In the genomic region with DNA sequence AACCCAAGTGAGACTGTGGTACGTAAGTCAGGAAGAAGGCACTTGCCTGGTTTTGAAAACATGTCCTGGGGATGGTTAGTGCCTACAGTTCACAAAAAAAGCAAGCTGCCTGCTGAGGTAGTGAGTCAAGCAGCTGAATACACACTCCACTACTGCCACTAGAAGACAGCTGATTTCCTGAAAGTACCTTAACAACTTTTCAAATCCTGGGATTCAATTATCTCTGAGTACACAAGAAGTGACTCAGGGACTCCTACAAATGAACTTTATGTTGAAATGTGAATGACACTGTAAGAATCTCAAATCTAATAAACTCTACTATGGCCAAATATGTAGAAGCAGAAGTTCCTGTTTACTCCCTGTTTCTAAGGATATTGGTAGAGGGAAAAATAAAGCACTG, we compare ENCODE assay signal across 2 cellular contexts.
TF ChIP-seq lines count a peak whose summit lies in the region.

No MANE protein-coding gene starts in this region.

TF ChIP-seq in SK-N-SH, 30 proteins besides CTCF, POLR2A, EP300 and RAD21:
- TF ChIP-seq, protein P1, sequence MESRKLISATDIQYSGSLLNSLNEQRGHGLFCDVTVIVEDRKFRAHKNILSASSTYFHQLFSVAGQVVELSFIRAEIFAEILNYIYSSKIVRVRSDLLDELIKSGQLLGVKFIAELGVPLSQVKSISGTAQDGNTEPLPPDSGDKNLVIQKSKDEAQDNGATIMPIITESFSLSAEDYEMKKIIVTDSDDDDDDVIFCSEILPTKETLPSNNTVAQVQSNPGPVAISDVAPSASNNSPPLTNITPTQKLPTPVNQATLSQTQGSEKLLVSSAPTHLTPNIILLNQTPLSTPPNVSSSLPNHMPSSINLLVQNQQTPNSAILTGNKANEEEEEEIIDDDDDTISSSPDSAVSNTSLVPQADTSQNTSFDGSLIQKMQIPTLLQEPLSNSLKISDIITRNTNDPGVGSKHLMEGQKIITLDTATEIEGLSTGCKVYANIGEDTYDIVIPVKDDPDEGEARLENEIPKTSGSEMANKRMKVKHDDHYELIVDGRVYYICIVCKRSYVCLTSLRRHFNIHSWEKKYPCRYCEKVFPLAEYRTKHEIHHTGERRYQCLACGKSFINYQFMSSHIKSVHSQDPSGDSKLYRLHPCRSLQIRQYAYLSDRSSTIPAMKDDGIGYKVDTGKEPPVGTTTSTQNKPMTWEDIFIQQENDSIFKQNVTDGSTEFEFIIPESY (IDR thresholded peaks at IDR 0.05; ENCODE audit: borderline replicate concordance, low read depth), result no peak
- no peak for TF ChIP-seq ELF1 (IDR thresholded peaks at IDR 0.05)
- TF ChIP-seq FOSL2 (IDR thresholded peaks at IDR 0.05; ENCODE audit: borderline replicate concordance, low read depth), result no peak

TF ChIP-seq in GM23338, 12 proteins besides CTCF, POLR2A, EP300 and RAD21 (continued from another document):
- TF ChIP-seq, protein P2, sequence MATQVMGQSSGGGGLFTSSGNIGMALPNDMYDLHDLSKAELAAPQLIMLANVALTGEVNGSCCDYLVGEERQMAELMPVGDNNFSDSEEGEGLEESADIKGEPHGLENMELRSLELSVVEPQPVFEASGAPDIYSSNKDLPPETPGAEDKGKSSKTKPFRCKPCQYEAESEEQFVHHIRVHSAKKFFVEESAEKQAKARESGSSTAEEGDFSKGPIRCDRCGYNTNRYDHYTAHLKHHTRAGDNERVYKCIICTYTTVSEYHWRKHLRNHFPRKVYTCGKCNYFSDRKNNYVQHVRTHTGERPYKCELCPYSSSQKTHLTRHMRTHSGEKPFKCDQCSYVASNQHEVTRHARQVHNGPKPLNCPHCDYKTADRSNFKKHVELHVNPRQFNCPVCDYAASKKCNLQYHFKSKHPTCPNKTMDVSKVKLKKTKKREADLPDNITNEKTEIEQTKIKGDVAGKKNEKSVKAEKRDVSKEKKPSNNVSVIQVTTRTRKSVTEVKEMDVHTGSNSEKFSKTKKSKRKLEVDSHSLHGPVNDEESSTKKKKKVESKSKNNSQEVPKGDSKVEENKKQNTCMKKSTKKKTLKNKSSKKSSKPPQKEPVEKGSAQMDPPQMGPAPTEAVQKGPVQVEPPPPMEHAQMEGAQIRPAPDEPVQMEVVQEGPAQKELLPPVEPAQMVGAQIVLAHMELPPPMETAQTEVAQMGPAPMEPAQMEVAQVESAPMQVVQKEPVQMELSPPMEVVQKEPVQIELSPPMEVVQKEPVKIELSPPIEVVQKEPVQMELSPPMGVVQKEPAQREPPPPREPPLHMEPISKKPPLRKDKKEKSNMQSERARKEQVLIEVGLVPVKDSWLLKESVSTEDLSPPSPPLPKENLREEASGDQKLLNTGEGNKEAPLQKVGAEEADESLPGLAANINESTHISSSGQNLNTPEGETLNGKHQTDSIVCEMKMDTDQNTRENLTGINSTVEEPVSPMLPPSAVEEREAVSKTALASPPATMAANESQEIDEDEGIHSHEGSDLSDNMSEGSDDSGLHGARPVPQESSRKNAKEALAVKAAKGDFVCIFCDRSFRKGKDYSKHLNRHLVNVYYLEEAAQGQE (IDR thresholded peaks at IDR 0.05; ENCODE audit: unreplicated experiment), result no peak
- TF ChIP-seq NANOG (IDR thresholded peaks at IDR 0.05; ENCODE audit: borderline replicate concordance) (no peak), ZNF331 (CRISPR knock-in tag; IDR thresholded peaks at IDR 0.05; ENCODE audit: low read depth) (no peak), STAT1 (IDR thresholded peaks at IDR 0.05; ENCODE audit: unreplicated experiment) (no peak)
- TF ChIP-seq, protein P3, sequence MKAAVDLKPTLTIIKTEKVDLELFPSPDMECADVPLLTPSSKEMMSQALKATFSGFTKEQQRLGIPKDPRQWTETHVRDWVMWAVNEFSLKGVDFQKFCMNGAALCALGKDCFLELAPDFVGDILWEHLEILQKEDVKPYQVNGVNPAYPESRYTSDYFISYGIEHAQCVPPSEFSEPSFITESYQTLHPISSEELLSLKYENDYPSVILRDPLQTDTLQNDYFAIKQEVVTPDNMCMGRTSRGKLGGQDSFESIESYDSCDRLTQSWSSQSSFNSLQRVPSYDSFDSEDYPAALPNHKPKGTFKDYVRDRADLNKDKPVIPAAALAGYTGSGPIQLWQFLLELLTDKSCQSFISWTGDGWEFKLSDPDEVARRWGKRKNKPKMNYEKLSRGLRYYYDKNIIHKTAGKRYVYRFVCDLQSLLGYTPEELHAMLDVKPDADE (IDR thresholded peaks at IDR 0.05), result no peak
